In genomic region chr2:153477641-153478288, GRCh38 we compare ENCODE assay signal across 8 cellular contexts. TPM values are rescaled to one million over a fixed set of nuclear protein-coding genes. Genes with fewer than 3 reads are reported as not detected.
DNase-seq lines count a peak whose midpoint lies in the region; ATAC-seq and TF ChIP-seq lines count a peak whose summit lies in the region.

No MANE protein-coding gene starts in this region.

- peak; percentile 7 for DNase-seq in GM06990 (ENCODE audit: extremely low read depth, insufficient read length)
- peak; percentile 63 for DNase-seq in NCI-H774 (lab: John Stamatoyannopoulos, UW)
- no peak for DNase-seq in epithelial cell of proximal tubule (ENCODE audit: low read depth)
- DNase-seq in progenitor cell of endocrine pancreas (ENCODE audit: low spot score, unreplicated experiment), result peak; percentile 20
- no peak for DNase-seq in NCI-H128 (lab: John Stamatoyannopoulos, UW; ENCODE audit: unreplicated experiment)
- no peak for DNase-seq in effector CD4-positive, alpha-beta T cell
- DNase-seq in sciatic nerve (ENCODE audit: low spot score), result no peak

- H3K4me3 Mint-ChIP-seq in progenitor cell of endocrine pancreas (ENCODE audit: low read depth), result peak overlapping the region; percentile 82

- peaks cover 6% of the 10 kb centered on the region; the same call in 1 of the 2 replicates for H3K27me3 ChIP-seq in GM06990 (replicated peaks; ENCODE audit: control insufficient read depth, insufficient read depth, low read length)

- peak overlapping the region; percentile 93 for H3K27ac Mint-ChIP-seq in progenitor cell of endocrine pancreas

- ATAC-seq in GM18870 (IDR thresholded peaks at IDR 0.05; ENCODE audit: unreplicated experiment) (no peak), sciatic nerve (no peak)

- H3K9me3 Mint-ChIP-seq in progenitor cell of endocrine pancreas (ENCODE audit: low read depth), result no peaks in the 10 kb centered on the region

- H3K4me3 ChIP-seq in GM06990 (replicated peaks; ENCODE audit: low read depth, low read length) (no peak overlapping the region), epithelial cell of proximal tubule (ENCODE audit: low read depth, low read length) (peak overlapping the region; percentile 43)

- intact Hi-C loops in sciatic nerve (cut with DNase I), result no loop called here

- H3K36me3 Mint-ChIP-seq in progenitor cell of endocrine pancreas (ENCODE audit: insufficient read depth), result no peaks in the 10 kb centered on the region

- no peaks in the 10 kb centered on the region for H3K36me3 ChIP-seq in GM06990 (ENCODE audit: control insufficient read depth, insufficient read depth, low read length)

- TF ChIP-seq CTCF in GM06990 (IDR thresholded peaks at IDR 0.05; ENCODE audit: insufficient read depth, low read length, poor library complexity, severe bottlenecking), result no peak
- no peak for TF ChIP-seq CTCF in epithelial cell of proximal tubule (conservative IDR thresholded peaks at IDR 0.05; ENCODE audit: low read depth, low read length)
- no peak for TF ChIP-seq CTCF in progenitor cell of endocrine pancreas (IDR thresholded peaks at IDR 0.05; ENCODE audit: unreplicated experiment)

- peaks cover 20% of the 10 kb centered on the region for H3K4me1 Mint-ChIP-seq in progenitor cell of endocrine pancreas (ENCODE audit: low read depth)

- peaks cover 43% of the 10 kb centered on the region for H3K27me3 Mint-ChIP-seq in progenitor cell of endocrine pancreas

RNA-seq across cellular contexts. Expression of gene RPRM, which starts 0.8 kb away (rescaled TPM):
- total RNA-seq in epithelial cell of proximal tubule (not detected in 2 replicates), progenitor cell of endocrine pancreas (2.4 and 3.1 TPM in 2 replicates), sciatic nerve (0.22 TPM)

Comparison
In these comparisons a context has a peak if more than half of its experiments do, and no peak if none do; other contexts are left out.
1. DNase-seq: peak in GM06990 (single experiment), NCI-H774 (single experiment) and progenitor cell of endocrine pancreas (single experiment); none in epithelial cell of proximal tubule (single experiment), NCI-H128 (single experiment), effector CD4-positive, alpha-beta T cell (single experiment) and sciatic nerve (single experiment).